Comparison of ENCODE assay signal across 18 cellular contexts in genomic region chr9:34096751-34097150, GRCh38.
"Had no signal": no experiment of that assay in that cellular context is flagged by ENCODE, and none has a peak within 500 bp of the region (broad histone marks: within the 10 kb centered on the region; RNA-seq: fewer than 3 reads in every experiment).

No MANE protein-coding gene starts in this region.

- H3K27ac Mint-ChIP-seq: memory B cell; mesothelial cell of epicardium; progenitor cell of endocrine pancreas; stimulated activated naive CD8-positive, alpha-beta T cell treated with anti-CD3 and anti-CD28 coated beads, Interleukin-15, Interleukin-2, amounts not matched to agents 100 ng/mL and 50 ng/mL, for 24 hours had no signal

- H3K4me3 Mint-ChIP-seq: memory B cell; mesothelial cell of epicardium; natural killer cell; stimulated activated memory B cell treated with anti-CD40 and anti-IgM and Interleukin-4, amounts not matched to agents 10 μg/mL and 1 μg/mL and 100 μg/mL, for 72 hours; stimulated activated naive CD8-positive, alpha-beta T cell treated with anti-CD3 and anti-CD28 coated beads, Interleukin-15, Interleukin-2, amounts not matched to agents 100 ng/mL and 50 ng/mL, for 24 hours had no signal

- H3K36me3 Mint-ChIP-seq: memory B cell had no signal

- H3K9me3 ChIP-seq: lower lobe of right lung, pancreas, right lobe of liver, tibial artery, upper lobe of left lung, uterus had no signal

- H3K4me1 Mint-ChIP-seq: mesothelial cell of epicardium had no signal

- H3K27ac ChIP-seq: coronary artery, lower lobe of right lung, pancreas, right lobe of liver, tibial artery, upper lobe of left lung, uterus had no signal

- DNase-seq: effector CD8-positive, alpha-beta T cell; lower lobe of right lung; natural killer cell; occipital lobe; right lobe of liver; stimulated activated CD4-positive, alpha-beta T cell treated with anti-CD3 and anti-CD28 coated beads, Interleukin-4, amount 100 ng/mL, for 1 hour; stimulated activated CD8-positive, alpha-beta memory T cell treated with anti-CD3 and anti-CD28 coated beads, Interleukin-4, amount 100 ng/mL, for 48 hours; tibial artery; upper lobe of left lung; uterus had no signal

- H3K9me3 Mint-ChIP-seq: memory B cell; mesothelial cell of epicardium; natural killer cell; stimulated activated memory B cell treated with anti-CD40 and anti-IgM and Interleukin-4, amounts not matched to agents 10 μg/mL and 1 μg/mL and 100 μg/mL, for 72 hours; stimulated activated naive CD8-positive, alpha-beta T cell treated with anti-CD3 and anti-CD28 coated beads, Interleukin-15, Interleukin-2, amounts not matched to agents 100 ng/mL and 50 ng/mL, for 24 hours had no signal

- H3K4me3 ChIP-seq: coronary artery, lower lobe of right lung, pancreas, right lobe of liver, tibial artery, upper lobe of left lung, uterus had no signal

- H3K36me3 ChIP-seq: uterus had no signal

- ATAC-seq: esophagus mucosa; lower lobe of right lung; natural killer cell; pancreas; right lobe of liver; stimulated activated memory B cell treated with anti-CD40 and anti-IgM and Interleukin-4, amounts not matched to agents 10 μg/mL and 1 μg/mL and 100 μg/mL, for 72 hours had no signal

- H3K27me3 Mint-ChIP-seq: progenitor cell of endocrine pancreas; stimulated activated naive CD8-positive, alpha-beta T cell treated with anti-CD3 and anti-CD28 coated beads, Interleukin-15, Interleukin-2, amounts not matched to agents 100 ng/mL and 50 ng/mL, for 24 hours had no signal

- H3K27me3 ChIP-seq: pancreas, right lobe of liver, tibial artery, upper lobe of left lung, uterus had no signal

- H3K4me1 ChIP-seq: lower lobe of right lung, right lobe of liver, tibial artery, upper lobe of left lung, uterus had no signal
